ENCODE assay signal across 1 cellular context in the genomic region with DNA sequence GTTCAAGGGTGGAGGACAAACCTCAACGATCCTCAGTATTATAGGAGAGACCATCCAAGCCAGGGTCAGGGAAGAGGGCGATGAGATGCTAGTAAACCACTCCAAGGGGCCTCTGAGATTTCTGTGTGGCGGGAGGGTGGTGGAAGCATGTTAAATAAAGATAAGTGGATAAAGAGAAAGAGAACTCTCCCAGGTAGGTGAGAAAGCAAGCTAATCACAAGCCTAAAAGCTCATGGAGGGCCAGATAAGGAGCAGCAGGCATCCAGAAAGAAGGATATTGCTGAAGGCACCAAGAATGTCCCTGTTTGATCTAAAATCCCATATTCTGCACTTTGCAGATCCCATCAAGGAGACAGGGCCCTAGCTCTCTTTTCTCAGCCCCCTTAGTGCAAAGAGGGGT.
TF ChIP-seq lines count a peak whose summit lies in the region.

No MANE protein-coding gene starts in this region.

TF ChIP-seq in HepG2, 621 proteins besides CTCF, POLR2A, EP300 and RAD21:
- TF ChIP-seq ATF5 (CRISPR knock-in tag; IDR thresholded peaks at IDR 0.05; ENCODE audit: low read depth) (no peak), SETDB1 (CRISPR knock-in tag; IDR thresholded peaks at IDR 0.05; ENCODE audit: borderline replicate concordance) (no peak), TOPORS (CRISPR knock-in tag; IDR thresholded peaks at IDR 0.05) (no peak), EHMT2 (IDR thresholded peaks at IDR 0.05; ENCODE audit: borderline replicate concordance, low read depth, low read length) (no peak), TAF1 (CRISPR knock-in tag; IDR thresholded peaks at IDR 0.05) (no peak), POLR2AphosphoS5 (IDR thresholded peaks at IDR 0.05; ENCODE audit: low read depth, low read length) (no peak), SMARCE1 (IDR thresholded peaks at IDR 0.05; ENCODE audit: borderline replicate concordance) (no peak), CBX5 (CRISPR knock-in tag; IDR thresholded peaks at IDR 0.05; ENCODE audit: borderline replicate concordance) (no peak)
- TF ChIP-seq, protein P1, sequence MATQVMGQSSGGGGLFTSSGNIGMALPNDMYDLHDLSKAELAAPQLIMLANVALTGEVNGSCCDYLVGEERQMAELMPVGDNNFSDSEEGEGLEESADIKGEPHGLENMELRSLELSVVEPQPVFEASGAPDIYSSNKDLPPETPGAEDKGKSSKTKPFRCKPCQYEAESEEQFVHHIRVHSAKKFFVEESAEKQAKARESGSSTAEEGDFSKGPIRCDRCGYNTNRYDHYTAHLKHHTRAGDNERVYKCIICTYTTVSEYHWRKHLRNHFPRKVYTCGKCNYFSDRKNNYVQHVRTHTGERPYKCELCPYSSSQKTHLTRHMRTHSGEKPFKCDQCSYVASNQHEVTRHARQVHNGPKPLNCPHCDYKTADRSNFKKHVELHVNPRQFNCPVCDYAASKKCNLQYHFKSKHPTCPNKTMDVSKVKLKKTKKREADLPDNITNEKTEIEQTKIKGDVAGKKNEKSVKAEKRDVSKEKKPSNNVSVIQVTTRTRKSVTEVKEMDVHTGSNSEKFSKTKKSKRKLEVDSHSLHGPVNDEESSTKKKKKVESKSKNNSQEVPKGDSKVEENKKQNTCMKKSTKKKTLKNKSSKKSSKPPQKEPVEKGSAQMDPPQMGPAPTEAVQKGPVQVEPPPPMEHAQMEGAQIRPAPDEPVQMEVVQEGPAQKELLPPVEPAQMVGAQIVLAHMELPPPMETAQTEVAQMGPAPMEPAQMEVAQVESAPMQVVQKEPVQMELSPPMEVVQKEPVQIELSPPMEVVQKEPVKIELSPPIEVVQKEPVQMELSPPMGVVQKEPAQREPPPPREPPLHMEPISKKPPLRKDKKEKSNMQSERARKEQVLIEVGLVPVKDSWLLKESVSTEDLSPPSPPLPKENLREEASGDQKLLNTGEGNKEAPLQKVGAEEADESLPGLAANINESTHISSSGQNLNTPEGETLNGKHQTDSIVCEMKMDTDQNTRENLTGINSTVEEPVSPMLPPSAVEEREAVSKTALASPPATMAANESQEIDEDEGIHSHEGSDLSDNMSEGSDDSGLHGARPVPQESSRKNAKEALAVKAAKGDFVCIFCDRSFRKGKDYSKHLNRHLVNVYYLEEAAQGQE (IDR thresholded peaks at IDR 0.05; ENCODE audit: borderline replicate concordance in 1 of 2, low read depth in 1 of 2, low read length in 2 of 2), result no peak
- TF ChIP-seq, protein P2, sequence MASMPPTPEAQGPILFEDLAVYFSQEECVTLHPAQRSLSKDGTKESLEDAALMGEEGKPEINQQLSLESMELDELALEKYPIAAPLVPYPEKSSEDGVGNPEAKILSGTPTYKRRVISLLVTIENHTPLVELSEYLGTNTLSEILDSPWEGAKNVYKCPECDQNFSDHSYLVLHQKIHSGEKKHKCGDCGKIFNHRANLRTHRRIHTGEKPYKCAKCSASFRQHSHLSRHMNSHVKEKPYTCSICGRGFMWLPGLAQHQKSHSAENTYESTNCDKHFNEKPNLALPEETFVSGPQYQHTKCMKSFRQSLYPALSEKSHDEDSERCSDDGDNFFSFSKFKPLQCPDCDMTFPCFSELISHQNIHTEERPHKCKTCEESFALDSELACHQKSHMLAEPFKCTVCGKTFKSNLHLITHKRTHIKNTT (CRISPR knock-in tag; IDR thresholded peaks at IDR 0.05), result no peak
